ENCODE assay signal across 7 cellular contexts in the genomic region with DNA sequence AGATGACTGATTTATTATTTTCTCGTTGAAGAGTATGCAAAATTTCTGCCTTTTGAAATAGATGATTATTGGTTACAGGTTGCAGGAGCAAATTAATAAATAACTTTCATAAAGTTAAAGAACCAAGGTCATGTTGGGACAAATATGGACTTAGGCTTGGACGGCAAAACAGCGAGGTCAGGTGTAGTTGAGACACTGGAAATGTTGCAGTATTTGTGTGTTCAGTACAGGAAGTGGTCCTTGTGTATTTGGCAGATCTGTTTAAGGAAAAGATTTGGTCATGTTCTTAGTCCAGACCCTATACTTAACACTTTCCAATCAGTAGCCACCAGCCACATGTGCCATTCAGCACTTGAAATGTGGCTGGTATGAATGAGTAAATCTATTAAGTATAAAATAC.
"Had no signal": no experiment of that assay in that cellular context is flagged by ENCODE, and none has a peak within 500 bp of the region (broad histone marks: within the 10 kb centered on the region; RNA-seq: fewer than 3 reads in every experiment).

No MANE protein-coding gene starts in this region.

- H3K4me3 ChIP-seq: K562 had no signal

- DNase-seq: IMR-90, Karpas-422, KBM-7, KG1 had no signal

- H3K9ac ChIP-seq: KMS-11 had no signal

- H3K4me2 ChIP-seq: KMS-11 had no signal

- H3K27ac ChIP-seq: HL-60, KMS-11 had no signal

- ATAC-seq: K562 had no signal

- FAIRE-seq: K562 had no signal
